In the genomic region with DNA sequence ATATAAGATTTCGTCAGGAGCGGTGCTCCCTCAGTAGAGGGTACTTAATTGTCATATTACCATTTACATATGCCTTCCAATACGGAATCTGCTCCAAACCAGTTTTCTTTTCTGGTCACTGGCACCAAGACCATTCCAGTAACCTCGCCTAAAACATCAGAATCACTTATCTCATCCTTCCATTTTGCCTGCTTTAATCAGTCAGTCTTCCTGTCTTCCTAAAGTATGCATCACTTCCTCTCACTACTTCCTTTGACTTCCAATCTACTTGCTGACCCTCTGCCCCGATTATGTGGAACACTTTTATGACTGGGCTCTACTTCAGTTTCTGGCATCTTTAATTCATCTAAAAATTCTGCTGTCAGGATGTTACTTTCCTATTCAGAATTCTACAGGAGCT, we compare ENCODE assay signal across 1 cellular context.
TF ChIP-seq lines count a peak whose summit lies in the region.

No MANE protein-coding gene starts in this region.

TF ChIP-seq in GM12878, 131 proteins besides CTCF, POLR2A, EP300 and RAD21:
- TF ChIP-seq SUZ12 (IDR thresholded peaks at IDR 0.05; ENCODE audit: unreplicated experiment): no peak
- TF ChIP-seq, protein P1, sequence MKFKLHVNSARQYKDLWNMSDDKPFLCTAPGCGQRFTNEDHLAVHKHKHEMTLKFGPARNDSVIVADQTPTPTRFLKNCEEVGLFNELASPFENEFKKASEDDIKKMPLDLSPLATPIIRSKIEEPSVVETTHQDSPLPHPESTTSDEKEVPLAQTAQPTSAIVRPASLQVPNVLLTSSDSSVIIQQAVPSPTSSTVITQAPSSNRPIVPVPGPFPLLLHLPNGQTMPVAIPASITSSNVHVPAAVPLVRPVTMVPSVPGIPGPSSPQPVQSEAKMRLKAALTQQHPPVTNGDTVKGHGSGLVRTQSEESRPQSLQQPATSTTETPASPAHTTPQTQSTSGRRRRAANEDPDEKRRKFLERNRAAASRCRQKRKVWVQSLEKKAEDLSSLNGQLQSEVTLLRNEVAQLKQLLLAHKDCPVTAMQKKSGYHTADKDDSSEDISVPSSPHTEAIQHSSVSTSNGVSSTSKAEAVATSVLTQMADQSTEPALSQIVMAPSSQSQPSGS (IDR thresholded peaks at IDR 0.05; ENCODE audit: low read length): no peak
- TF ChIP-seq RUNX3 (IDR thresholded peaks at IDR 0.05; ENCODE audit: low read length): no peak
- TF ChIP-seq PML (IDR thresholded peaks at IDR 0.05; ENCODE audit: low read length): no peak
- no peak for TF ChIP-seq EZH2 (IDR thresholded peaks at IDR 0.05; ENCODE audit: borderline replicate concordance, control insufficient read depth, low read depth, low read length)
- TF ChIP-seq POLR2AphosphoS5 (IDR thresholded peaks at IDR 0.05; ENCODE audit: low read length): no peak
- TF ChIP-seq PAX5 (IDR thresholded peaks at IDR 0.05; ENCODE audit: borderline replicate concordance, low read depth, low read length): no peak
- no peak for TF ChIP-seq SPI1 (IDR thresholded peaks at IDR 0.05; ENCODE audit: borderline replicate concordance, insufficient read depth, low read depth, low read length)
- no peak for TF ChIP-seq ETV6 (conservative IDR thresholded peaks at IDR 0.05 in 1 of 2, IDR thresholded peaks at IDR 0.05 in 1 of 2; ENCODE audit: borderline replicate concordance in 1 of 2, low read depth in 1 of 2)
- no peak for TF ChIP-seq CHD4 (IDR thresholded peaks at IDR 0.05)
- TF ChIP-seq, protein P2, sequence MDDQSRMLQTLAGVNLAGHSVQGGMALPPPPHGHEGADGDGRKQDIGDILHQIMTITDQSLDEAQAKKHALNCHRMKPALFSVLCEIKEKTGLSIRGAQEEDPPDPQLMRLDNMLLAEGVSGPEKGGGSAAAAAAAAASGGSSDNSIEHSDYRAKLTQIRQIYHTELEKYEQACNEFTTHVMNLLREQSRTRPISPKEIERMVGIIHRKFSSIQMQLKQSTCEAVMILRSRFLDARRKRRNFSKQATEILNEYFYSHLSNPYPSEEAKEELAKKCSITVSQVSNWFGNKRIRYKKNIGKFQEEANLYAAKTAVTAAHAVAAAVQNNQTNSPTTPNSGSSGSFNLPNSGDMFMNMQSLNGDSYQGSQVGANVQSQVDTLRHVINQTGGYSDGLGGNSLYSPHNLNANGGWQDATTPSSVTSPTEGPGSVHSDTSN (IDR thresholded peaks at IDR 0.05; ENCODE audit: insufficient replicate concordance, low read depth, low read length): no peak
- no peak for TF ChIP-seq CBX3 (IDR thresholded peaks at IDR 0.05; ENCODE audit: borderline replicate concordance, low read depth)
